1 cellular context compared by ENCODE assay signal in the genomic region with DNA sequence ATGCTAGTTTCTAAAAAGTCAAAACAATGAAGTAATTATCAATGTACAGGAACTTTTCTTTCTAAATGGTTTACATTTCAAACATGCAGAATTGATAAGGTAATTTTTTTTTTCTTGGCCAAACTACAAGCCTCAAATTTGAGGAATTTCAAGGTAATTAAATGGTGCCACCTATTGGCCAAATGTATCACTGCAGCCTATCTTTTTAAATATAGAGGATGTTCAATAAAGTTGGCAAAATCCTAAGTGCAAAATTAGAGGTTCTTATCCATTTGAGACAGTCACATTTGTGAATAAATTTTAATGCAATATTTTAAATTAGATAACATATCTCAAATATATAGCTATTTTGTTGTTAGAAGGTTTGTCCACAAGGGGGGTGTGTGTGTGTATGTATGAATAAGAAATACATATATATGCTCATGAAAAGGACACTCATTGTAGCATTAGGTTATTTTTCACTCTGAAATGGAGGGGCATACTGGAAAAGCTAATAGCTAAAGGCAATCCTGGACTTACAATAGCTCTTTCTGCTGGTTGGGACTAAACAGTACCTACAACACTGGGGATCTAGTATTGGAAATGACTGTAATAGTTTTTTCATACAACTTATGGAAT.
TF ChIP-seq lines count a peak whose summit lies in the region.

No MANE protein-coding gene starts in this region.

TF ChIP-seq in GM23338, 12 proteins besides CTCF, POLR2A, EP300 and RAD21 (continued from another document):
- TF ChIP-seq STAT1 (IDR thresholded peaks at IDR 0.05; ENCODE audit: unreplicated experiment) (no peak), CREB1 (CRISPR knock-in tag; IDR thresholded peaks at IDR 0.05; ENCODE audit: low read depth) (no peak), REST (IDR thresholded peaks at IDR 0.05; ENCODE audit: unreplicated experiment) (no peak), EZH2 (IDR thresholded peaks at IDR 0.05; ENCODE audit: low read depth, unreplicated experiment) (no peak), JUNB (IDR thresholded peaks at IDR 0.05; ENCODE audit: unreplicated experiment) (no peak), NANOG (IDR thresholded peaks at IDR 0.05; ENCODE audit: borderline replicate concordance) (no peak), ZNF331 (CRISPR knock-in tag; IDR thresholded peaks at IDR 0.05; ENCODE audit: low read depth) (no peak), ETS1 (IDR thresholded peaks at IDR 0.05) (no peak)
TF ChIP-seq in GM23338: peak in this region for 0.
